In genomic region chr17:30379303-30380105, GRCh38 we compare ENCODE assay signal across 9 cellular contexts. TPM values are rescaled to one million over a fixed set of nuclear protein-coding genes. Genes with fewer than 3 reads are reported as not detected.
DNase-seq lines count a peak whose midpoint lies in the region; ATAC-seq and TF ChIP-seq lines count a peak whose summit lies in the region.
"Had no signal": no experiment of that assay in that cellular context is flagged by ENCODE, and none has a peak within 500 bp of the region (broad histone marks: within the 10 kb centered on the region; RNA-seq: fewer than 3 reads in every experiment).

No MANE protein-coding gene starts in this region.

- H3K27ac ChIP-seq in HCT116 (ENCODE audit: low read depth, low read length) (peak overlapping the region; percentile 52; the same call in 1 of the 2 replicates), OCI-LY7 (ENCODE audit: low read depth, low read length, poor library complexity, severe bottlenecking) (no peak overlapping the region), heart right ventricle (peak overlapping the region; percentile 65 to 93 (median 86))

- H3K4me1 ChIP-seq in ES-I3 (ENCODE audit: insufficient read depth, low read length) = peaks cover 20% of the 10 kb centered on the region
- H3K4me1 ChIP-seq in HCT116 (ENCODE audit: control insufficient read depth in 1 of 2, insufficient read depth in 2 of 2, low read length in 2 of 2) = peaks cover 11 to 24% of the 10 kb centered on the region in 2 experiments; a peak in 3 of 4 replicates
- H3K4me1 ChIP-seq in OCI-LY7 (ENCODE audit: insufficient read depth, low read length, poor library complexity, severe bottlenecking) = peaks cover 27% of the 10 kb centered on the region
- H3K4me1 ChIP-seq in heart right ventricle = peaks cover 11 to 65% (median 48%) of the 10 kb centered on the region in 9 donors

- H3K27me3 ChIP-seq in HCT116 (ENCODE audit: insufficient read depth, low read length) (no peaks in the 10 kb centered on the region), heart right ventricle (no peaks in the 10 kb centered on the region)

- RAD21 ChIA-PET in HCT116 (lab: Charles Lee; ENCODE audit: low non-redundant PET in 1 of 2, low total read pairs in 2 of 2, uncharacterized antibody in 2 of 2, unreplicated experiment in 2 of 2) = no interaction called here

- no peak for TF ChIP-seq POLR2A in HCT116 (IDR thresholded peaks at IDR 0.05; ENCODE audit: borderline replicate concordance, extremely low read depth, insufficient read depth, insufficient read length)

- peak overlapping the region; percentile 88 for H3K4me3 Mint-ChIP-seq in activated naive CD8-positive, alpha-beta T cell treated with anti-CD3 and anti-CD28 coated beads for 36 hours

- H3K4me3 ChIP-seq in HCT116 (replicated peaks in 1 of 2; ENCODE audit: low read depth in 1 of 2, low read length in 2 of 2) (peak overlapping the region; percentile 57 to 74), OCI-LY7 (ENCODE audit: low read depth, low read length, poor library complexity, severe bottlenecking) (peak overlapping the region; percentile 81), heart right ventricle (peak overlapping the region; percentile 74 to 93 (median 90))

- CTCF ChIA-PET in HCT116 (lab: Charles Lee) (interaction anchor here (1.7 kb wide), 1 partner anchor 43 kb away, joined by 5 read pairs; no protein-coding TSS in a partner anchor), OCI-LY7 (lab: Charles Lee; ENCODE audit: unreplicated experiment) (no interaction called here)

- no peak for TF ChIP-seq CTCF in HCT116 (IDR thresholded peaks at IDR 0.05 in 2 of 3, conservative IDR thresholded peaks at IDR 0.05 in 1 of 3; ENCODE audit: borderline replicate concordance in 1 of 3, insufficient read depth in 1 of 3, low read depth in 2 of 3, low read length in 2 of 3)
- no peak for TF ChIP-seq CTCF in OCI-LY7 (conservative IDR thresholded peaks at IDR 0.05; ENCODE audit: low read length)
- TF ChIP-seq CTCF in heart right ventricle (IDR thresholded peaks at IDR 0.05) = no peak

- peak overlapping the region; percentile 83 for H3K4me2 ChIP-seq in HCT116 (ENCODE audit: low read length)
- peak overlapping the region; percentile 81 for H3K4me2 ChIP-seq in OCI-LY7 (ENCODE audit: low read length)

- H4K20me1 ChIP-seq in HCT116 (ENCODE audit: insufficient read depth) (peaks cover 7% of the 10 kb centered on the region; the same call in 1 of the 2 replicates), OCI-LY7 (ENCODE audit: insufficient read depth, low read length) (no peaks in the 10 kb centered on the region)

- ATAC-seq in HCT116 (peak; percentile 19), heart right ventricle (peak in 6 of 8 donors; percentile 1 to 48 (median 12)), sciatic nerve (no peak)

- no peak for TF ChIP-seq RAD21 in HCT116 (IDR thresholded peaks at IDR 0.05; ENCODE audit: low read depth)

- H3K9me3 ChIP-seq in ES-I3 (ENCODE audit: control insufficient read depth, insufficient read depth, low read length) (no peaks in the 10 kb centered on the region), HCT116 (ENCODE audit: control insufficient read depth in 1 of 2, insufficient read depth in 1 of 2, low read depth in 1 of 2, low read length in 2 of 2) (no peaks in the 10 kb centered on the region), OCI-LY7 (ENCODE audit: low read length) (no peaks in the 10 kb centered on the region), heart right ventricle (no peaks in the 10 kb centered on the region)

- H3K9ac ChIP-seq in ES-I3 (ENCODE audit: low read depth, low read length) (peak overlapping the region; percentile 74), HCT116 (ENCODE audit: low read length) (peak overlapping the region; percentile 70)

- BruUV-seq in HCT116 (replicated peaks; lab: Mats Ljungman, UMichigan) (no TSS peak), OCI-LY7 (replicated peaks; lab: Mats Ljungman, UMichigan) (no TSS peak)

- 0 to 1% methylated on average over 69 of the region's 69 CpGs for WGBS in heart right ventricle, 2 donors

- peaks cover 8% of the 10 kb centered on the region for H3K36me3 Mint-ChIP-seq in activated naive CD8-positive, alpha-beta T cell treated with anti-CD3 and anti-CD28 coated beads for 36 hours

- peaks cover 6% of the 10 kb centered on the region for H3K9me3 Mint-ChIP-seq in activated naive CD8-positive, alpha-beta T cell treated with anti-CD3 and anti-CD28 coated beads for 36 hours

- no peaks in the 10 kb centered on the region for H3K27me3 Mint-ChIP-seq in activated naive CD8-positive, alpha-beta T cell treated with anti-CD3 and anti-CD28 coated beads for 36 hours

- no peaks in the 10 kb centered on the region for H3K9me2 ChIP-seq in HCT116 (ENCODE audit: insufficient read depth)
- H3K9me2 ChIP-seq in OCI-LY7 (ENCODE audit: insufficient read depth, low read length) = no peaks in the 10 kb centered on the region

- H3K36me3 ChIP-seq in ES-I3 (ENCODE audit: insufficient read depth, low read length) (no peaks in the 10 kb centered on the region), HCT116 (ENCODE audit: control insufficient read depth in 1 of 2, insufficient read depth in 2 of 2, low read length in 2 of 2) (no peaks in the 10 kb centered on the region), OCI-LY7 (ENCODE audit: insufficient read depth, low read length) (no peaks in the 10 kb centered on the region), heart right ventricle (no peaks in the 10 kb centered on the region)

- H3K4me1 Mint-ChIP-seq in activated naive CD8-positive, alpha-beta T cell treated with anti-CD3 and anti-CD28 coated beads for 36 hours = peaks cover 63% of the 10 kb centered on the region

- H3K79me2 ChIP-seq in HCT116 (ENCODE audit: insufficient read depth, low read length) (peaks cover 45% of the 10 kb centered on the region), OCI-LY7 (ENCODE audit: insufficient read depth, low read depth, low read length) (peaks cover 14% of the 10 kb centered on the region; the same call in 1 of the 2 replicates)

- peak overlapping the region; percentile 80 for H3K27ac Mint-ChIP-seq in activated naive CD8-positive, alpha-beta T cell treated with anti-CD3 and anti-CD28 coated beads for 36 hours

- DNase-seq in HCT116 (ENCODE audit: low read depth, low spot score) = no peak
- DNase-seq in OCI-LY7 (ENCODE audit: low spot score) = peak; percentile 30
- DNase-seq in activated naive CD8-positive, alpha-beta T cell treated with anti-CD3 and anti-CD28 coated beads for 36 hours = peak; percentile 47
- peak; percentile 18 to 35 for DNase-seq in heart right ventricle
- peak; percentile 63 for DNase-seq in sciatic nerve (ENCODE audit: low spot score)
- no peak for DNase-seq in dedifferentiated amniotic fluid mesenchymal stem cell (ENCODE audit: extremely low spot score)
- DNase-seq in iPS-NIHi11 (ENCODE audit: low spot score) = no peak

- no peak overlapping the region for H2AFZ ChIP-seq in HCT116 (ENCODE audit: low read depth, low read length, poor library complexity, severe bottlenecking)
- H2AFZ ChIP-seq in OCI-LY7 (ENCODE audit: low read length) = peak overlapping the region; percentile 90

- intact Hi-C loops in HCT116 (cut with micrococcal nuclease) = no loop called here
- intact Hi-C loops in OCI-LY7 (cut with micrococcal nuclease; ENCODE audit: unreplicated experiment) = loop anchor here (1.0 to 5.0 kb wide), 3 partner anchors 98 to 453 kb away; partner anchors contain the start of genes ATAD5 and GOSR1
- intact Hi-C loops in heart right ventricle (cut with DNase I) = loop anchor here in 6 of 10 donors (2.0 to 10.0 kb wide), 4 partner anchors 35 to 98 kb away; partner anchors contain the start of genes BLMH (in 1 of the 6) and GOSR1 (in 1 of the 6)
- intact Hi-C loops in sciatic nerve (cut with DNase I) = no loop called here

- POLR2A ChIA-PET in HCT116 (lab: Charles Lee) = no interaction called here
- POLR2A ChIA-PET in OCI-LY7 (lab: Charles Lee) = interaction anchor here (0.6 to 1.0 kb wide), 4 partner anchors 16 to 1526 kb away, joined by 3 to 6 read pairs (median 4); no protein-coding TSS in a partner anchor

TF ChIP-seq in HCT116, 20 proteins besides CTCF, POLR2A, EP300 and RAD21:
- no peak for TF ChIP-seq ZNF274 (IDR thresholded peaks at IDR 0.05; ENCODE audit: low read depth, low read length)
- TF ChIP-seq CEBPB (IDR thresholded peaks at IDR 0.05; ENCODE audit: low read depth) = no peak
- TF ChIP-seq SIN3A (IDR thresholded peaks at IDR 0.05; ENCODE audit: low read depth) = peak; percentile 10; the same call in 1 of the 2 replicates
- TF ChIP-seq MAX (IDR thresholded peaks at IDR 0.05) = 0 out of 2 replicates have a peak, but pooled peaks have one; percentile 34
- peak; percentile 83 for TF ChIP-seq ZFX (IDR thresholded peaks at IDR 0.05)

RNA-seq across cellular contexts. Expression of gene CPD, which starts 0.8 kb away (rescaled TPM):
- 47.2 TPM for total RNA-seq in HCT116 (2021; ENCODE audit: unreplicated experiment)
- 17.7 and 21.7 TPM in 2 replicates for polyA plus RNA-seq in HCT116 (2012)
- 16.4 and 20.7 TPM in 2 replicates for total RNA-seq in OCI-LY7 (2014; rRNA removed; shearing (Covaris generic))
- 22.4 and 24.0 TPM in 2 replicates for total RNA-seq in OCI-LY7 (2022)
- 10 to 100 TPM; 23.7 to 26.2 TPM for total RNA-seq in activated naive CD8-positive, alpha-beta T cell treated with anti-CD3 and anti-CD28 coated beads for 36 hours
- 10 to 100 TPM; 20.4 to 44.0 (median 23.0) TPM for total RNA-seq in heart right ventricle
- 10 to 100 TPM in 1 of 2 donors, 1 to 10 TPM in 1; 4.2 to 14.3 TPM for polyA plus RNA-seq in heart right ventricle
- total RNA-seq in sciatic nerve = 53.2 TPM

RNA-seq across cellular contexts. Expression of gene TMIGD1, which starts 45.6 kb away (rescaled TPM):
- total RNA-seq in HCT116 (2021; ENCODE audit: unreplicated experiment) = not detected
- not detected in 2 replicates for polyA plus RNA-seq in HCT116 (2012)
- not detected in 2 replicates for total RNA-seq in OCI-LY7 (2014; rRNA removed; shearing (Covaris generic))
- total RNA-seq in OCI-LY7 (2022) = not detected in 2 replicates
- not detected for total RNA-seq in activated naive CD8-positive, alpha-beta T cell treated with anti-CD3 and anti-CD28 coated beads for 36 hours
- total RNA-seq in heart right ventricle = not detected
- not detected for polyA plus RNA-seq in heart right ventricle
- total RNA-seq in sciatic nerve = not detected
- total RNA-seq: SK-MEL-5 had no signal

Comparison
In these comparisons a context has a peak if more than half of its experiments do, and no peak if none do; other contexts are left out.
1. DNase-seq: peak in OCI-LY7 (single experiment), activated naive CD8-positive, alpha-beta T cell treated with anti-CD3 and anti-CD28 coated beads for 36 hours (single experiment), heart right ventricle (2 of 2) and sciatic nerve (single experiment); none in HCT116 (single experiment), dedifferentiated amniotic fluid mesenchymal stem cell (single experiment) and iPS-NIHi11 (single experiment).
2. intact Hi-C loops: an anchor here in OCI-LY7 (1.0 to 5.0 kb wide) and heart right ventricle (2.0 to 10.0 kb wide); none called in HCT116 and sciatic nerve.
3. Peak in every context shown above with its lines, with median percentiles within 50 percentile points of each other: H3K4me3 ChIP-seq.